In genomic region chr10:132061465-132062180, GRCh38 we compare ENCODE assay signal across 16 cellular contexts.
"Had no signal": no experiment of that assay in that cellular context is flagged by ENCODE, and none has a peak within 500 bp of the region (broad histone marks: within the 10 kb centered on the region; RNA-seq: fewer than 3 reads in every experiment).

No MANE protein-coding gene starts in this region.

- H3K36me3 ChIP-seq: upper lobe of left lung had no signal

- H3K4me3 Mint-ChIP-seq: activated CD4-positive, alpha-beta T cell treated with anti-CD3 and anti-CD28 coated beads, Interleukin-2, amount 10 ng/mL, durations not matched to agents 7 days and 5 days; activated naive CD8-positive, alpha-beta T cell treated with anti-CD3 and anti-CD28 coated beads, Interleukin-2, amount 10 ng/mL, durations not matched to agents 7 days and 5 days had no signal

- H3K4me1 ChIP-seq: foreskin keratinocyte had no signal

- H3K9me3 ChIP-seq: body of pancreas, psoas muscle, testis, upper lobe of left lung had no signal

- ATAC-seq: body of pancreas; foreskin keratinocyte; left ventricle myocardium superior; psoas muscle; right cardiac atrium; stimulated activated naive CD8-positive, alpha-beta T cell treated with anti-CD3 and anti-CD28 coated beads, Interleukin-15, Interleukin-2, amounts not matched to agents 100 U/mL and 50 U/mL, for 24 hours had no signal

- H3K27ac ChIP-seq: body of pancreas, foreskin keratinocyte, psoas muscle, skin epidermis, testis, upper lobe of left lung had no signal

- H3K4me3 ChIP-seq: body of pancreas, psoas muscle, skin epidermis, testis, upper lobe of left lung had no signal

- H3K27ac Mint-ChIP-seq: activated CD4-positive, alpha-beta T cell treated with anti-CD3 and anti-CD28 coated beads, Interleukin-2, amount 10 ng/mL, durations not matched to agents 7 days and 5 days; activated naive CD8-positive, alpha-beta T cell treated with anti-CD3 and anti-CD28 coated beads, Interleukin-2, amount 10 ng/mL, durations not matched to agents 7 days and 5 days had no signal

- H3K27me3 ChIP-seq: body of pancreas, foreskin keratinocyte, testis, upper lobe of left lung had no signal

- DNase-seq: activated CD4-positive, alpha-beta T cell treated with anti-CD3 and anti-CD28 coated beads, Interleukin-2, amount 10 ng/mL, durations not matched to agents 7 days and 5 days; activated naive CD4-positive, alpha-beta T cell treated with Interleukin-2 at 50 U/mL for 16 hours; activated naive CD8-positive, alpha-beta T cell treated with anti-CD3 and anti-CD28 coated beads, Interleukin-2, amount 10 ng/mL, durations not matched to agents 7 days and 5 days; amygdala; body of pancreas; foreskin keratinocyte; hippocampal formation; kidney; left ventricle myocardium superior; occipital lobe; psoas muscle; right cardiac atrium; stimulated activated naive CD8-positive, alpha-beta T cell treated with anti-CD3 and anti-CD28 coated beads, Interleukin-15, Interleukin-2, amounts not matched to agents 100 U/mL and 50 U/mL, for 24 hours; testis had no signal

- H3K36me3 Mint-ChIP-seq: activated naive CD8-positive, alpha-beta T cell treated with anti-CD3 and anti-CD28 coated beads, Interleukin-2, amount 10 ng/mL, durations not matched to agents 7 days and 5 days had no signal

- H3K9me3 Mint-ChIP-seq: activated CD4-positive, alpha-beta T cell treated with anti-CD3 and anti-CD28 coated beads, Interleukin-2, amount 10 ng/mL, durations not matched to agents 7 days and 5 days; activated naive CD8-positive, alpha-beta T cell treated with anti-CD3 and anti-CD28 coated beads, Interleukin-2, amount 10 ng/mL, durations not matched to agents 7 days and 5 days had no signal
